Comparison of ENCODE assay signal across 26 cellular contexts in genomic region chr6:44179072-44179536, GRCh38. TPM values are rescaled to one million over a fixed set of nuclear protein-coding genes. Genes with fewer than 3 reads are reported as not detected.
DNase-seq lines count a peak whose midpoint lies in the region; ATAC-seq and TF ChIP-seq lines count a peak whose summit lies in the region.
"Had no signal": no experiment of that assay in that cellular context is flagged by ENCODE, and none has a peak within 500 bp of the region (broad histone marks: within the 10 kb centered on the region; RNA-seq: fewer than 3 reads in every experiment).

No MANE protein-coding gene starts in this region.

- no peak overlapping the region for H3K9ac ChIP-seq in liver (ENCODE audit: low read depth in 1 of 2, low read length in 2 of 2)

- no peak for TF ChIP-seq CTCF in chondrocyte (IDR thresholded peaks at IDR 0.05)
- TF ChIP-seq CTCF in liver (IDR thresholded peaks at IDR 0.05; ENCODE audit: low read depth, low read length, missing input control): no peak
- TF ChIP-seq CTCF in osteocyte (IDR thresholded peaks at IDR 0.05): no peak

- H3K9me3 ChIP-seq in CD4-positive, CD25-positive, alpha-beta regulatory T cell (ENCODE audit: control insufficient read depth in 2 of 2, low read length in 2 of 2): no peaks in the 10 kb centered on the region
- no peaks in the 10 kb centered on the region for H3K9me3 ChIP-seq in liver (ENCODE audit: control insufficient read depth in 4 of 4, low read length in 3 of 4)
- H3K9me3 ChIP-seq: gastrocnemius medialis, psoas muscle, SJCRH30, uterus had no signal

- peaks cover 0 to 10% (median 3%) of the 10 kb centered on the region in 4 donors for H3K4me1 Mint-ChIP-seq in CD4-positive, CD25-positive, alpha-beta regulatory T cell
- H3K4me1 Mint-ChIP-seq in chondrocyte (ENCODE audit: low read depth) (peaks cover 29% of the 10 kb centered on the region), osteocyte (ENCODE audit: unreplicated experiment) (peaks cover 16% of the 10 kb centered on the region)

- no peak overlapping the region for H3K4me3 ChIP-seq in CD4-positive, CD25-positive, alpha-beta regulatory T cell (ENCODE audit: low read depth, low read length)
- no peak overlapping the region for H3K4me3 ChIP-seq in liver (ENCODE audit: low read depth in 1 of 3, low read length in 3 of 3)
- H3K4me3 ChIP-seq: gastrocnemius medialis, psoas muscle, SJCRH30, uterus had no signal

- H3K27me3 Mint-ChIP-seq in CD4-positive, CD25-positive, alpha-beta regulatory T cell: no peaks in the 10 kb centered on the region
- H3K27me3 Mint-ChIP-seq in chondrocyte (ENCODE audit: low read depth): no peaks in the 10 kb centered on the region
- H3K27me3 Mint-ChIP-seq in osteocyte (ENCODE audit: unreplicated experiment): peaks cover 2% of the 10 kb centered on the region
- H3K27me3 Mint-ChIP-seq: CD4-positive, alpha-beta T cell had no signal

- H3K27ac ChIP-seq in CD4-positive, CD25-positive, alpha-beta regulatory T cell (ENCODE audit: insufficient read depth, low read length, poor library complexity, severe bottlenecking): no peak overlapping the region
- H3K27ac ChIP-seq in liver (ENCODE audit: low read depth in 1 of 2, low read length in 2 of 2): no peak overlapping the region
- H3K27ac ChIP-seq: psoas muscle, SJCRH30 had no signal

- no peaks in the 10 kb centered on the region for H3K36me3 Mint-ChIP-seq in CD4-positive, CD25-positive, alpha-beta regulatory T cell
- H3K36me3 Mint-ChIP-seq in chondrocyte (ENCODE audit: low read depth): no peaks in the 10 kb centered on the region
- H3K36me3 Mint-ChIP-seq in osteocyte (ENCODE audit: unreplicated experiment): no peaks in the 10 kb centered on the region
- H3K36me3 Mint-ChIP-seq: activated CD4-positive, alpha-beta memory T cell treated with anti-CD3 and anti-CD28 coated beads for 36 hours; activated naive CD4-positive, alpha-beta T cell treated with anti-CD3 and anti-CD28 coated beads, Interleukin-2, amount 10 ng/mL, durations not matched to agents 7 days and 5 days; WTC11 had no signal

- no peak for TF ChIP-seq RAD21 in liver (IDR thresholded peaks at IDR 0.05)

- H3K4me1 ChIP-seq in CD4-positive, CD25-positive, alpha-beta regulatory T cell (ENCODE audit: control insufficient read depth, insufficient read depth, low read length, poor library complexity, severe bottlenecking): no peaks in the 10 kb centered on the region
- H3K4me1 ChIP-seq in liver (ENCODE audit: control insufficient read depth in 4 of 4, insufficient read depth in 4 of 4, low read length in 3 of 4): peaks cover 0 to 6% (median 0%) of the 10 kb centered on the region in 4 donors
- H3K4me1 ChIP-seq: gastrocnemius medialis, uterus had no signal

- H3K27me3 ChIP-seq in CD4-positive, CD25-positive, alpha-beta regulatory T cell (ENCODE audit: control insufficient read depth, insufficient read depth, low read length): no peaks in the 10 kb centered on the region
- H3K27me3 ChIP-seq in liver (ENCODE audit: control insufficient read depth in 4 of 4, insufficient read depth in 4 of 4, low read length in 3 of 4): no peaks in the 10 kb centered on the region
- H3K27me3 ChIP-seq: gastrocnemius medialis, SJCRH30, uterus had no signal

- no peaks in the 10 kb centered on the region for H3K36me3 ChIP-seq in CD4-positive, CD25-positive, alpha-beta regulatory T cell (ENCODE audit: control insufficient read depth, insufficient read depth, low read length)
- H3K36me3 ChIP-seq in liver (ENCODE audit: control insufficient read depth in 4 of 4, insufficient read depth in 3 of 4, low read depth in 1 of 4, low read length in 3 of 4): no peaks in the 10 kb centered on the region
- H3K36me3 ChIP-seq: gastrocnemius medialis, SJCRH30, uterus had no signal

- ATAC-seq in CD4-positive, CD25-positive, alpha-beta regulatory T cell (ENCODE audit: low read depth in 2 of 2): no peak
- ATAC-seq: gastrocnemius medialis, WTC11 had no signal

- DNase-seq in CD4-positive, CD25-positive, alpha-beta regulatory T cell: no peak
- DNase-seq in HT1080 (ENCODE audit: low read depth) (peak; percentile 69), chondrocyte (ENCODE audit: low spot score) (no peak), NCI-H2107 treated with DMSO at 0.1 percent for 48 hours (lab: John Stamatoyannopoulos, UW; ENCODE audit: unreplicated experiment) (no peak), osteocyte (ENCODE audit: extremely low spot score, unreplicated experiment) (no peak), NCI-H82 (lab: John Stamatoyannopoulos, UW) (no peak)
- no peak for DNase-seq in central memory CD4-positive, alpha-beta T cell
- DNase-seq: activated CD4-positive, alpha-beta memory T cell treated with anti-CD3 and anti-CD28 coated beads for 36 hours; activated naive CD4-positive, alpha-beta T cell treated with anti-CD3 and anti-CD28 coated beads, Interleukin-2, amount 10 ng/mL, durations not matched to agents 7 days and 5 days; activated T-cell treated with anti-CD3 and anti-CD28 coated beads, Interleukin-2, amount 50 U/mL, for 24 hours; CD4-positive, alpha-beta T cell; gastrocnemius medialis; Kasumi-1; left cardiac atrium; NCI-H1105 treated with DMSO at 0.1 percent for 48 hours; NCI-H526; psoas muscle; SJCRH30; small intestine; stimulated activated CD4-positive, alpha-beta T cell treated with anti-CD3 and anti-CD28 coated beads, Interleukin-4, amount 100 ng/mL, for 24 hours; T-helper 2 cell; uterus had no signal

- H3K9me3 Mint-ChIP-seq in CD4-positive, CD25-positive, alpha-beta regulatory T cell: no peaks in the 10 kb centered on the region
- H3K9me3 Mint-ChIP-seq in chondrocyte (ENCODE audit: low read depth): no peaks in the 10 kb centered on the region
- no peaks in the 10 kb centered on the region for H3K9me3 Mint-ChIP-seq in osteocyte (ENCODE audit: unreplicated experiment)
- H3K9me3 Mint-ChIP-seq: activated CD4-positive, alpha-beta memory T cell treated with anti-CD3 and anti-CD28 coated beads for 36 hours; activated naive CD4-positive, alpha-beta T cell treated with anti-CD3 and anti-CD28 coated beads, Interleukin-2, amount 10 ng/mL, durations not matched to agents 7 days and 5 days; activated T-cell treated with anti-CD3 and anti-CD28 coated beads, Interleukin-2, amount 50 U/mL, for 24 hours; CD4-positive, alpha-beta T cell; WTC11 had no signal

- 40% methylated on average over 4 of the region's 4 CpGs for WGBS in liver

- H3K27ac Mint-ChIP-seq in CD4-positive, CD25-positive, alpha-beta regulatory T cell: peak overlapping the region; percentile 12 to 67 (median 21)
- peak overlapping the region; percentile 52 for H3K27ac Mint-ChIP-seq in chondrocyte (ENCODE audit: unreplicated experiment)
- no peak overlapping the region for H3K27ac Mint-ChIP-seq in osteocyte (ENCODE audit: unreplicated experiment)
- H3K27ac Mint-ChIP-seq: activated CD4-positive, alpha-beta memory T cell treated with anti-CD3 and anti-CD28 coated beads for 36 hours; activated naive CD4-positive, alpha-beta T cell treated with anti-CD3 and anti-CD28 coated beads, Interleukin-2, amount 10 ng/mL, durations not matched to agents 7 days and 5 days; activated T-cell treated with anti-CD3 and anti-CD28 coated beads, Interleukin-2, amount 50 U/mL, for 24 hours; CD4-positive, alpha-beta T cell; WTC11 had no signal

- no peak overlapping the region for H3K4me3 Mint-ChIP-seq in CD4-positive, CD25-positive, alpha-beta regulatory T cell
- H3K4me3 Mint-ChIP-seq in chondrocyte (ENCODE audit: unreplicated experiment) (no peak overlapping the region), osteocyte (ENCODE audit: unreplicated experiment) (no peak overlapping the region)
- H3K4me3 Mint-ChIP-seq: activated CD4-positive, alpha-beta memory T cell treated with anti-CD3 and anti-CD28 coated beads for 36 hours; activated naive CD4-positive, alpha-beta T cell treated with anti-CD3 and anti-CD28 coated beads, Interleukin-2, amount 10 ng/mL, durations not matched to agents 7 days and 5 days; activated T-cell treated with anti-CD3 and anti-CD28 coated beads, Interleukin-2, amount 50 U/mL, for 24 hours; CD4-positive, alpha-beta T cell; WTC11 had no signal

RNA-seq across cellular contexts. Expression of gene CAPN11, which starts 20.5 kb away (rescaled TPM):
- not detected for total RNA-seq in CD4-positive, CD25-positive, alpha-beta regulatory T cell
- polyA plus RNA-seq in CD4-positive, CD25-positive, alpha-beta regulatory T cell: not detected
- not detected in 2 replicates for total RNA-seq in HT1080 (2014; rRNA removed; shearing (Covaris generic))
- 0.18 and 0.19 TPM in 2 replicates for polyA plus RNA-seq in HT1080 (2015; cell fraction: cytosol; rRNA removed)
- polyA plus RNA-seq in HT1080 (2015; cell fraction: nucleus; rRNA removed): 0.18 TPM in 2 replicates
- total RNA-seq in chondrocyte (0.07 TPM in 1 of 3 replicates, not detected in the others), liver (under 1 TPM; 0.08 to 0.19 TPM), osteocyte (not detected in 2 replicates)
- under 1 TPM in 1 of 2 donors, not detected in 1; 0.09 TPM for polyA plus RNA-seq in liver
- polyA plus RNA-seq: neural cell had no signal

RNA-seq across cellular contexts. Expression of gene MYMX, which starts 37.6 kb away (rescaled TPM):
- not detected for total RNA-seq in CD4-positive, CD25-positive, alpha-beta regulatory T cell
- polyA plus RNA-seq in CD4-positive, CD25-positive, alpha-beta regulatory T cell: not detected
- total RNA-seq in HT1080 (2014; rRNA removed; shearing (Covaris generic)): not detected in 2 replicates
- polyA plus RNA-seq in HT1080 (2015; cell fraction: cytosol; rRNA removed): not detected in 2 replicates
- not detected in 2 replicates for polyA plus RNA-seq in HT1080 (2015; cell fraction: nucleus; rRNA removed)
- total RNA-seq in chondrocyte: not detected in 3 replicates
- total RNA-seq in liver: not detected
- under 1 TPM in 1 of 2 donors, not detected in 1; 0.14 TPM for polyA plus RNA-seq in liver
- total RNA-seq in osteocyte: not detected in 2 replicates
- total RNA-seq: activated CD4-positive, alpha-beta memory T cell treated with anti-CD3 and anti-CD28 coated beads for 36 hours; CD4-positive, alpha-beta T cell; gastrocnemius medialis; mononuclear cell; uterus had no signal
- polyA plus RNA-seq: neural cell had no signal

RNA-seq across cellular contexts. Expression of gene SLC29A1, which starts 44.3 kb away (rescaled TPM):
- 2.6 TPM for total RNA-seq in CD4-positive, CD25-positive, alpha-beta regulatory T cell
- 1 to 10 TPM; 3.3 to 6.1 (median 3.9) TPM for polyA plus RNA-seq in CD4-positive, CD25-positive, alpha-beta regulatory T cell
- 55.2 and 78.8 TPM in 2 replicates for total RNA-seq in HT1080 (2014; rRNA removed; shearing (Covaris generic))
- 53.9 and 62.8 TPM in 2 replicates for polyA plus RNA-seq in HT1080 (2015; cell fraction: cytosol; rRNA removed)
- 128 and 144 TPM in 2 replicates for polyA plus RNA-seq in HT1080 (2015; cell fraction: nucleus; rRNA removed)
- 161 to 231 TPM (median 221 TPM) in 3 replicates for total RNA-seq in chondrocyte
- 10 to 100 TPM; 15.8 to 67.2 TPM for total RNA-seq in liver
- polyA plus RNA-seq in liver: 10 to 100 TPM; 15.1 to 17.5 TPM
- 130 and 135 TPM in 2 replicates for total RNA-seq in osteocyte

RNA-seq across cellular contexts. Expression of gene TMEM63B, which starts 51.8 kb away (rescaled TPM):
- 20.5 TPM for total RNA-seq in CD4-positive, CD25-positive, alpha-beta regulatory T cell
- polyA plus RNA-seq in CD4-positive, CD25-positive, alpha-beta regulatory T cell: 1 to 10 TPM; 1.3 to 2.3 (median 1.4) TPM
- 14.1 and 19.1 TPM in 2 replicates for total RNA-seq in HT1080 (2014; rRNA removed; shearing (Covaris generic))
- 33.5 and 41.6 TPM in 2 replicates for polyA plus RNA-seq in HT1080 (2015; cell fraction: cytosol; rRNA removed)
- polyA plus RNA-seq in HT1080 (2015; cell fraction: nucleus; rRNA removed): 56.8 and 61.1 TPM in 2 replicates
- total RNA-seq in chondrocyte: 36.2 to 40.7 TPM (median 40.3 TPM) in 3 replicates
- total RNA-seq in liver: 10 to 100 TPM; 53.8 to 64.9 TPM
- polyA plus RNA-seq in liver: 10 to 100 TPM in 1 of 2 donors, 1 to 10 TPM in 1; 9.6 to 21.4 TPM
- total RNA-seq in osteocyte: 36.1 and 36.2 TPM in 2 replicates

RNA-seq across cellular contexts. Expression of gene MRPL14, which starts 51.9 kb away (rescaled TPM):
- total RNA-seq in CD4-positive, CD25-positive, alpha-beta regulatory T cell: 11.8 TPM
- polyA plus RNA-seq in CD4-positive, CD25-positive, alpha-beta regulatory T cell: 100 to 1,000 TPM in 1 of 4 donors, 10 to 100 TPM in 3; 72.3 to 101 (median 86.5) TPM
- total RNA-seq in HT1080 (2014; rRNA removed; shearing (Covaris generic)): 98.1 and 172 TPM in 2 replicates
- 85.1 and 111 TPM in 2 replicates for polyA plus RNA-seq in HT1080 (2015; cell fraction: cytosol; rRNA removed)
- polyA plus RNA-seq in HT1080 (2015; cell fraction: nucleus; rRNA removed): 28.7 and 29.3 TPM in 2 replicates
- total RNA-seq in chondrocyte: 35.1 to 38.7 TPM (median 35.5 TPM) in 3 replicates
- total RNA-seq in liver: 10 to 100 TPM; 34.6 to 36.9 TPM
- polyA plus RNA-seq in liver: 100 to 1,000 TPM in 1 of 2 donors, 10 to 100 TPM in 1; 44.9 to 118 TPM
- total RNA-seq in osteocyte: 36.5 and 38.9 TPM in 2 replicates
